ENCODE assay signal across 8 cellular contexts in genomic region chr11:100686476-100686875, GRCh38. TPM values are rescaled to one million over a fixed set of nuclear protein-coding genes. Genes with fewer than 3 reads are reported as not detected.
A peak's percentile ranks its signal among the peaks of the same experiment; 100 is the strongest.
DNase-seq lines count a peak whose midpoint lies in the region; ATAC-seq, FAIRE-seq and TF ChIP-seq lines count a peak whose summit lies in the region.

No MANE protein-coding gene starts in this region.

- TF ChIP-seq CTCF in DND-41 (IDR thresholded peaks at IDR 0.05; ENCODE audit: borderline replicate concordance, extremely low read depth, low read length, poor library complexity, severe bottlenecking), result no peak
- TF ChIP-seq CTCF in foreskin fibroblast (IDR thresholded peaks at IDR 0.05; ENCODE audit: low read depth, low read length), result no peak
- no peak for TF ChIP-seq CTCF in psoas muscle (IDR thresholded peaks at IDR 0.05)
- no peak for TF ChIP-seq CTCF in pancreas (IDR thresholded peaks at IDR 0.05)

- H2AFZ ChIP-seq in DND-41 (ENCODE audit: low read depth, low read length), result peak overlapping the region; percentile 83

- peak overlapping the region; percentile 76 for H3K9ac ChIP-seq in DND-41 (ENCODE audit: low read depth, low read length)

- H3K36me3 Mint-ChIP-seq in T-cell, result no peaks in the 10 kb centered on the region

- DNase-seq in DND-41 (no peak), T-cell (no peak), foreskin fibroblast (no peak), psoas muscle (no peak), T1000 (lab: John Stamatoyannopoulos, UW) (no peak), 8988T (no peak), pancreas (no peak)

- FAIRE-seq in pancreas (lab: Jason Lieb, UNC), result no peak

- POLR2A ChIA-PET in T-cell (lab: Charles Lee), result no interaction called here

- H3K4me1 ChIP-seq in DND-41 (ENCODE audit: insufficient read depth, low read length) (peaks cover 28% of the 10 kb centered on the region), psoas muscle (no peaks in the 10 kb centered on the region), pancreas (no peaks in the 10 kb centered on the region)

- H3K4me3 ChIP-seq in DND-41 (ENCODE audit: low read depth in 1 of 2, low read length in 2 of 2) (peak overlapping the region; percentile 55 to 74; a peak in 2 of 4 replicates), foreskin fibroblast (ENCODE audit: low read depth in 1 of 2, low read length in 2 of 2) (peak overlapping the region; percentile 76 to 83), psoas muscle (peak overlapping the region; percentile 74), pancreas (peak overlapping the region in 2 of 4 donors; percentile 65 to 69)

- H3K36me3 ChIP-seq in DND-41 (ENCODE audit: insufficient read depth, low read length) (no peaks in the 10 kb centered on the region), psoas muscle (ENCODE audit: insufficient read depth in 1 of 2, low read depth in 1 of 2) (no peaks in the 10 kb centered on the region), pancreas (no peaks in the 10 kb centered on the region)

- no peaks in the 10 kb centered on the region for H3K9me3 ChIP-seq in DND-41 (ENCODE audit: insufficient read depth, low read length, severe bottlenecking)
- no peaks in the 10 kb centered on the region for H3K9me3 ChIP-seq in psoas muscle
- no peaks in the 10 kb centered on the region for H3K9me3 ChIP-seq in pancreas

- H3K27ac Mint-ChIP-seq in T-cell, result peak overlapping the region in 1 of 2 donors; percentile 52

- intact Hi-C loops in psoas muscle (cut with DNase I) (loop anchor here (2.0 to 10.0 kb wide), 3 partner anchors 112 to 171 kb away; no protein-coding TSS in a partner anchor), pancreas (cut with DNase I) (no loop called here)

- CTCF ChIA-PET in T-cell (lab: Charles Lee), result no interaction called here

- H3K9me3 Mint-ChIP-seq in T-cell, result peaks cover 0 to 3% (median 0%) of the 10 kb centered on the region in 3 donors

- H3K27ac ChIP-seq in DND-41 (ENCODE audit: low read length) (no peak overlapping the region), psoas muscle (peak overlapping the region; percentile 86), pancreas (peak overlapping the region in 1 of 4 donors; percentile 62)

- peaks cover 11 to 24% (median 19%) of the 10 kb centered on the region in 3 donors for H3K4me1 Mint-ChIP-seq in T-cell

- no peaks in the 10 kb centered on the region for H3K79me2 ChIP-seq in DND-41 (ENCODE audit: insufficient read depth, low read length)

- no peak for ATAC-seq in DND-41 (ENCODE audit: insufficient read depth, low read depth)
- no peak for ATAC-seq in T-cell (replicated peaks in 1 of 4)
- no peak for ATAC-seq in psoas muscle
- ATAC-seq in HG02885 (IDR thresholded peaks at IDR 0.05; ENCODE audit: poor library complexity, unreplicated experiment), result no peak
- no peak for ATAC-seq in pancreas

- peaks cover 28 to 32% of the 10 kb centered on the region in 2 donors for H3K27me3 Mint-ChIP-seq in T-cell

- H4K20me1 ChIP-seq in DND-41 (ENCODE audit: insufficient read depth, low read length), result no peaks in the 10 kb centered on the region

- H3K27me3 ChIP-seq in DND-41 (ENCODE audit: insufficient read depth, low read length, poor library complexity) (no peaks in the 10 kb centered on the region), psoas muscle (ENCODE audit: insufficient read depth in 3 of 3, low read length in 2 of 3) (no peaks in the 10 kb centered on the region), pancreas (no peaks in the 10 kb centered on the region)

- peak overlapping the region; percentile 66 for H3K4me2 ChIP-seq in DND-41 (ENCODE audit: insufficient read depth, low read length)

- H3K4me3 Mint-ChIP-seq in T-cell, result peak overlapping the region; percentile 54 to 75 (median 68)

- 58 to 63% (median 62%) methylated on average over 10 of the region's 10 CpGs for WGBS in psoas muscle, 3 donors
- 55 to 65% methylated on average over 10 of the region's 10 CpGs for WGBS in pancreas, 2 donors

RNA-seq across cellular contexts. Expression of gene ARHGAP42, which starts 0.6 kb away (rescaled TPM):
- total RNA-seq in T-cell (under 1 TPM; 0.13 to 0.82 (median 0.49) TPM), psoas muscle (10 to 100 TPM in 3 of 4 donors, 1 to 10 TPM in 1; 4.8 to 12.3 (median 11.5) TPM), pancreas (1 to 10 TPM in 5 of 6 donors, under 1 TPM in 1; 0.98 to 4.9 (median 2.2) TPM)
- polyA plus RNA-seq in psoas muscle (1 to 10 TPM; 3.8 to 7.2 (median 4.2) TPM), pancreas (1 to 10 TPM in 1 of 2 donors, under 1 TPM in 1; 0.76 to 1.7 TPM)

Comparison
In these comparisons a context has a peak if more than half of its experiments do, and no peak if none do; other contexts are left out.
1. intact Hi-C loops: an anchor here in psoas muscle (2.0 to 10.0 kb wide); none called in pancreas.